Comparison of ENCODE assay signal across 8 cellular contexts in the genomic region with DNA sequence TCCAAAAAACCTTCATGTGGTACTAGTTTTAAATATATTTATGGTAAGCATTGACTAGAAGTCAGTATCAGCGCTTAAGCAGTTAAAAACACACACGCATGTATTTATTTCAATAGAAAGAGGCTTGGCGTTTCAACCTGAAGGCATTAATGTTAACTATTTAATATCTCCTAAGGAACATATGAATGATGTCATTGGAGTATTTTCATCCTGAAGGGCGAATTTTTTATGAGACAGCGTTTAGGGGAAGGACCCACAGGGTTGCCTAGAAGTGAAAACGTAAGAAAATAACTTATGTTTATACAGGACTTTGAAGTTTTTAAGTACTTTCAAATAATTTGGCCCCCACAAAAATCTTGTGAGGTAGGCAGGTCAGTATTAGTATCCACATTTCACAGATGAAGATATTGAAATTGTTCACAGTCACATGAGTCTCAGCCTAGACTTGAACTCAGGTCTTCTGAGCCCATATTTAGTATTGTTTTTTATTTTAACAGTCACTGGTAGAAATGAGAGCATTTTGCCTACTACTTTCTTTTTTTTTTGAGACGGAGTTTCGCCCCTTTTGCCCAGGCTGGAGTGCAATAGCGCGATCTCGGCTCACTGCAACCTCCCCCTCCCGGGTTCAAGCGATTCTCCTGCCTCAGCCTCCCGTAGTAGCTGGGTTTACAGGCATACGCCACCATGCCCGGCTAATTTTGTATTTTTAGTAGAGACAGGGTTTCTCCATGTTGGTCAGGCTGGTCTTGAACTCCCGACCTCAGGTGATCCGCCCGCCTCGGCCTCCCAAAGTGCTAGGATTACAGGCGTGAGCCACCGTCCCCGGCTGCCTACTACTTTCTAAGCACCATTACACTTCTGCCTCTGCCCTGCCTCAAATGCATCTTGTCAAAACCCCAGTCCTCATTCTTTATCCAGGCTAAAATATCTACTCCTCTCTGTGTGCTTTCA. TPM values are rescaled to one million over a fixed set of nuclear protein-coding genes. Genes with fewer than 3 reads are reported as not detected.
DNase-seq lines count a peak whose midpoint lies in the region; ATAC-seq and TF ChIP-seq lines count a peak whose summit lies in the region.

No MANE protein-coding gene starts in this region.

- H3K9ac ChIP-seq in Karpas-422 (ENCODE audit: low read length), result peak overlapping the region; percentile 77

- H3K27me3 ChIP-seq in BE2C (no peaks in the 10 kb centered on the region), Karpas-422 (ENCODE audit: low read length) (no peaks in the 10 kb centered on the region)

- H3K9me3 Mint-ChIP-seq in naive B cell, result no peaks in the 10 kb centered on the region

- H3K36me3 Mint-ChIP-seq in naive B cell, result no peaks in the 10 kb centered on the region

- DNase-seq in BE2C, result no peak
- no peak for DNase-seq in Karpas-422
- DNase-seq in choroid plexus epithelial cell (ENCODE audit: low read depth), result no peak
- DNase-seq in naive B cell, result no peak
- DNase-seq in NCI-H1417 treated with DMSO at 0.1 percent for 48 hours (lab: John Stamatoyannopoulos, UW), result no peak
- DNase-seq in ecto neural progenitor cell (ENCODE audit: low spot score), result no peak
- DNase-seq in stimulated activated CD4-positive, alpha-beta T cell treated with anti-CD3 and anti-CD28 coated beads, Interleukin-2, amount 100 ng/mL, for 48 hours, result no peak
- DNase-seq in ureter (ENCODE audit: low spot score), result no peak

- H3K4me1 Mint-ChIP-seq in naive B cell, result peaks cover 39 to 49% (median 44%) of the 10 kb centered on the region in 3 donors

- H3K9me3 ChIP-seq in BE2C, result no peaks in the 10 kb centered on the region
- H3K9me3 ChIP-seq in Karpas-422 (ENCODE audit: low read length), result no peaks in the 10 kb centered on the region

- peak overlapping the region; percentile 92 for H3K4me2 ChIP-seq in Karpas-422 (ENCODE audit: low read depth, low read length, poor library complexity, severe bottlenecking)

- H2AFZ ChIP-seq in Karpas-422 (ENCODE audit: low read length), result no peak overlapping the region

- H3K9me2 ChIP-seq in Karpas-422 (replicated peaks; ENCODE audit: insufficient read depth, low read length), result no peaks in the 10 kb centered on the region

- H3K36me3 ChIP-seq in BE2C, result no peaks in the 10 kb centered on the region
- H3K36me3 ChIP-seq in Karpas-422 (ENCODE audit: insufficient read depth, low read length), result peaks cover 3% of the 10 kb centered on the region; the same call in 1 of the 2 replicates

- no peaks in the 10 kb centered on the region for H4K20me1 ChIP-seq in Karpas-422 (ENCODE audit: insufficient read depth, low read depth, low read length)

- H3K79me2 ChIP-seq in Karpas-422 (ENCODE audit: low read length), result peaks cover 63% of the 10 kb centered on the region

- no peak overlapping the region for H3K27ac ChIP-seq in Karpas-422 (ENCODE audit: low read length)

- TF ChIP-seq CTCF in BE2C (IDR thresholded peaks at IDR 0.05; ENCODE audit: low read depth, low read length), result no peak
- no peak for TF ChIP-seq CTCF in choroid plexus epithelial cell (conservative IDR thresholded peaks at IDR 0.05; ENCODE audit: low read depth, low read length)

- H3K4me3 Mint-ChIP-seq in naive B cell, result peak overlapping the region; percentile 90 to 97 (median 94)

- H3K27ac Mint-ChIP-seq in naive B cell, result peak overlapping the region in 3 of 6 donors; percentile 67 to 88 (median 83)

- H3K4me3 ChIP-seq in BE2C (ENCODE audit: low read depth, low read length) (peak overlapping the region; percentile 94), Karpas-422 (ENCODE audit: low read length) (peak overlapping the region; percentile 92), choroid plexus epithelial cell (ENCODE audit: low read depth, low read length) (peak overlapping the region; percentile 88)

- H3K4me1 ChIP-seq in BE2C, result no peaks in the 10 kb centered on the region; the same call in 1 of the 2 replicates
- peaks cover 32% of the 10 kb centered on the region for H3K4me1 ChIP-seq in Karpas-422 (ENCODE audit: low read length)

- ATAC-seq in naive B cell (ENCODE audit: low read depth in 2 of 2), result no peak

- no peaks in the 10 kb centered on the region for H3K27me3 Mint-ChIP-seq in naive B cell

RNA-seq across cellular contexts. Expression of gene SLK, which starts 1.8 kb away (rescaled TPM):
- polyA plus RNA-seq in BE2C (2012; ENCODE audit: insufficient read depth, insufficient read length, low read depth), result 7.6 TPM
- total RNA-seq in Karpas-422 (2014; rRNA removed; shearing (Covaris generic); ENCODE audit: low replicate concordance), result 25.7 and 28.1 TPM in 2 replicates
- 1 to 10 TPM; 2.3 to 6.8 (median 4.2) TPM for polyA plus RNA-seq in naive B cell (ENCODE audit: low read depth in 6 of 6)
- 66.4 TPM for total RNA-seq in ureter

RNA-seq across cellular contexts. Expression of gene STN1, which starts 50.7 kb away (rescaled TPM):
- polyA plus RNA-seq in BE2C (2012; ENCODE audit: insufficient read depth, insufficient read length, low read depth), result 31.0 TPM
- 35.0 and 38.6 TPM in 2 replicates for total RNA-seq in Karpas-422 (2014; rRNA removed; shearing (Covaris generic); ENCODE audit: low replicate concordance)
- polyA plus RNA-seq in naive B cell (ENCODE audit: low read depth in 6 of 6), result 10 to 100 TPM; 28.6 to 39.0 (median 32.7) TPM
- total RNA-seq in ureter, result 49.3 TPM
